In genomic region chr2:183037660-183038340, GRCh38 we compare ENCODE assay signal across 8 cellular contexts. TPM values are rescaled to one million over a fixed set of nuclear protein-coding genes. Genes with fewer than 3 reads are reported as not detected.
DNase-seq lines count a peak whose midpoint lies in the region; ATAC-seq and TF ChIP-seq lines count a peak whose summit lies in the region.

No MANE protein-coding gene starts in this region.

- H3K36me3 Mint-ChIP-seq in activated CD8-positive, alpha-beta T cell treated with anti-CD3 and anti-CD28 coated beads for 36 hours (ENCODE audit: low read depth) = no peaks in the 10 kb centered on the region
- H3K36me3 Mint-ChIP-seq in stimulated activated naive CD8-positive, alpha-beta T cell treated with anti-CD3 and anti-CD28 coated beads, Interleukin-15, Interleukin-2, amounts not matched to agents 100 ng/mL and 50 ng/mL, for 24 hours (ENCODE audit: low read depth) = no peaks in the 10 kb centered on the region

- H3K27me3 ChIP-seq in GM06990 (replicated peaks; ENCODE audit: control insufficient read depth, insufficient read depth, low read length) (no peaks in the 10 kb centered on the region), HUES64 (ENCODE audit: insufficient read depth, low read length) (peaks cover 15% of the 10 kb centered on the region), muscle layer of colon (ENCODE audit: control insufficient read depth in 1 of 2, insufficient read depth in 2 of 2, low read length in 2 of 2) (no peaks in the 10 kb centered on the region), Karpas-422 (ENCODE audit: low read length) (no peaks in the 10 kb centered on the region)

- H3K4me3 ChIP-seq in GM06990 (replicated peaks; ENCODE audit: low read depth, low read length) (peak overlapping the region; percentile 70), HUES64 (ENCODE audit: low read length) (peak overlapping the region; percentile 96), epithelial cell of esophagus (ENCODE audit: low read length) (peak overlapping the region; percentile 96), muscle layer of colon (ENCODE audit: low read depth in 1 of 2, low read length in 2 of 2) (peak overlapping the region; percentile 88 to 96), Karpas-422 (ENCODE audit: low read length) (no peak overlapping the region)

- peak; percentile 69 for DNase-seq in GM06990 (ENCODE audit: extremely low read depth, insufficient read length)
- peak; percentile 58 for DNase-seq in activated CD8-positive, alpha-beta T cell treated with anti-CD3 and anti-CD28 coated beads for 36 hours
- DNase-seq in epithelial cell of esophagus (ENCODE audit: low read depth) = peak; percentile 30
- DNase-seq in Karpas-422 = no peak

- H3K9me3 Mint-ChIP-seq in activated CD8-positive, alpha-beta T cell treated with anti-CD3 and anti-CD28 coated beads for 36 hours = no peaks in the 10 kb centered on the region
- H3K9me3 Mint-ChIP-seq in stimulated activated naive CD8-positive, alpha-beta T cell treated with anti-CD3 and anti-CD28 coated beads, Interleukin-15, Interleukin-2, amounts not matched to agents 100 ng/mL and 50 ng/mL, for 24 hours = no peaks in the 10 kb centered on the region

- no peaks in the 10 kb centered on the region for H3K9me2 ChIP-seq in Karpas-422 (replicated peaks; ENCODE audit: insufficient read depth, low read length)

- no peak overlapping the region for H2AFZ ChIP-seq in Karpas-422 (ENCODE audit: low read length)

- H3K9ac ChIP-seq in HUES64 (ENCODE audit: low read depth, low read length) (peak overlapping the region; percentile 86), muscle layer of colon (ENCODE audit: low read length) (peak overlapping the region; percentile 95), Karpas-422 (ENCODE audit: low read length) (no peak overlapping the region)

- no peak overlapping the region for H3K27ac Mint-ChIP-seq in activated CD8-positive, alpha-beta T cell treated with anti-CD3 and anti-CD28 coated beads for 36 hours
- H3K27ac Mint-ChIP-seq in stimulated activated naive CD8-positive, alpha-beta T cell treated with anti-CD3 and anti-CD28 coated beads, Interleukin-15, Interleukin-2, amounts not matched to agents 100 ng/mL and 50 ng/mL, for 24 hours = no peak overlapping the region

- no peak overlapping the region for H3K4me2 ChIP-seq in Karpas-422 (ENCODE audit: low read depth, low read length, poor library complexity, severe bottlenecking)

- no peaks in the 10 kb centered on the region for H3K79me2 ChIP-seq in Karpas-422 (ENCODE audit: low read length)

- intact Hi-C loops in activated CD8-positive, alpha-beta T cell treated with anti-CD3 and anti-CD28 coated beads for 36 hours (cut with micrococcal nuclease) = no loop called here

- WGBS in HUES64 = under 1% methylated on average over 89 of the region's 89 CpGs

- TF ChIP-seq CTCF in GM06990 (IDR thresholded peaks at IDR 0.05; ENCODE audit: insufficient read depth, low read length, poor library complexity, severe bottlenecking) (no peak), epithelial cell of esophagus (IDR thresholded peaks at IDR 0.05; ENCODE audit: insufficient read depth, low read depth, low read length, missing control alignments) (no peak)
- no peak for TF ChIP-seq CTCF in activated CD8-positive, alpha-beta T cell treated with anti-CD3 and anti-CD28 coated beads for 36 hours (IDR thresholded peaks at IDR 0.05)

- peaks cover 30% of the 10 kb centered on the region for H3K4me1 ChIP-seq in HUES64 (ENCODE audit: insufficient read depth, low read length)
- H3K4me1 ChIP-seq in muscle layer of colon (ENCODE audit: insufficient read depth, low read length) = peaks cover 31% of the 10 kb centered on the region
- peaks cover 24% of the 10 kb centered on the region for H3K4me1 ChIP-seq in Karpas-422 (ENCODE audit: low read length)

- CTCF ChIA-PET in activated CD8-positive, alpha-beta T cell treated with anti-CD3 and anti-CD28 coated beads for 36 hours (lab: Charles Lee) = interaction anchor here (1.4 kb wide), 1 partner anchor 58 kb away, joined by 3 read pairs; no protein-coding TSS in a partner anchor

- peaks cover 61% of the 10 kb centered on the region for H3K27me3 Mint-ChIP-seq in activated CD8-positive, alpha-beta T cell treated with anti-CD3 and anti-CD28 coated beads for 36 hours
- peaks cover 79% of the 10 kb centered on the region for H3K27me3 Mint-ChIP-seq in stimulated activated naive CD8-positive, alpha-beta T cell treated with anti-CD3 and anti-CD28 coated beads, Interleukin-15, Interleukin-2, amounts not matched to agents 100 ng/mL and 50 ng/mL, for 24 hours

- H3K4me3 Mint-ChIP-seq in activated CD8-positive, alpha-beta T cell treated with anti-CD3 and anti-CD28 coated beads for 36 hours = peak overlapping the region; percentile 73
- peak overlapping the region; percentile 80 for H3K4me3 Mint-ChIP-seq in stimulated activated naive CD8-positive, alpha-beta T cell treated with anti-CD3 and anti-CD28 coated beads, Interleukin-15, Interleukin-2, amounts not matched to agents 100 ng/mL and 50 ng/mL, for 24 hours

- ATAC-seq in GM21515 (IDR thresholded peaks at IDR 0.05; ENCODE audit: unreplicated experiment) = peak; percentile 41
- ATAC-seq in activated CD8-positive, alpha-beta T cell treated with anti-CD3 and anti-CD28 coated beads for 36 hours = peak; percentile 55

- no peaks in the 10 kb centered on the region for H4K20me1 ChIP-seq in Karpas-422 (ENCODE audit: insufficient read depth, low read depth, low read length)

- POLR2A ChIA-PET in activated CD8-positive, alpha-beta T cell treated with anti-CD3 and anti-CD28 coated beads for 36 hours (lab: Charles Lee) = interaction anchor here (0.7 to 1.0 kb wide), 2 partner anchors 87 to 114 kb away, joined by 3 read pairs; no protein-coding TSS in a partner anchor

- peak overlapping the region; percentile 89 for H3K27ac ChIP-seq in HUES64 (ENCODE audit: low read depth, low read length)
- peak overlapping the region; percentile 92 for H3K27ac ChIP-seq in muscle layer of colon (ENCODE audit: low read depth, low read length)
- no peak overlapping the region for H3K27ac ChIP-seq in Karpas-422 (ENCODE audit: low read length)

- H3K4me1 Mint-ChIP-seq in activated CD8-positive, alpha-beta T cell treated with anti-CD3 and anti-CD28 coated beads for 36 hours (ENCODE audit: low read depth) = peaks cover 24% of the 10 kb centered on the region
- H3K4me1 Mint-ChIP-seq in stimulated activated naive CD8-positive, alpha-beta T cell treated with anti-CD3 and anti-CD28 coated beads, Interleukin-15, Interleukin-2, amounts not matched to agents 100 ng/mL and 50 ng/mL, for 24 hours (ENCODE audit: low read depth) = peaks cover 33% of the 10 kb centered on the region

- H3K36me3 ChIP-seq in GM06990 (ENCODE audit: control insufficient read depth, insufficient read depth, low read length) = no peaks in the 10 kb centered on the region
- H3K36me3 ChIP-seq in HUES64 (ENCODE audit: insufficient read depth, low read length) = no peaks in the 10 kb centered on the region
- H3K36me3 ChIP-seq in muscle layer of colon (ENCODE audit: insufficient read depth, low read length) = no peaks in the 10 kb centered on the region
- no peaks in the 10 kb centered on the region for H3K36me3 ChIP-seq in Karpas-422 (ENCODE audit: insufficient read depth, low read length)

- H3K9me3 ChIP-seq in HUES64 (ENCODE audit: insufficient read depth, low read depth, low read length) (no peaks in the 10 kb centered on the region), muscle layer of colon (ENCODE audit: low read length) (no peaks in the 10 kb centered on the region), Karpas-422 (ENCODE audit: low read length) (no peaks in the 10 kb centered on the region)

RNA-seq across cellular contexts. Expression of gene NCKAP1, which starts 0.5 kb away (rescaled TPM):
- 102 TPM for polyA plus RNA-seq in HUES64 (2013, experiment 1 of 2)
- 106 TPM for polyA plus RNA-seq in HUES64 (2013, experiment 2 of 2)
- 1 to 10 TPM; 3.1 to 3.9 TPM for total RNA-seq in activated CD8-positive, alpha-beta T cell treated with anti-CD3 and anti-CD28 coated beads for 36 hours
- total RNA-seq in Karpas-422 (2014; rRNA removed; shearing (Covaris generic); ENCODE audit: low replicate concordance) = not detected in 2 replicates

RNA-seq across cellular contexts. Expression of gene DUSP19, which starts 40.7 kb away (rescaled TPM):
- 0.55 TPM for polyA plus RNA-seq in HUES64 (2013, experiment 1 of 2)
- polyA plus RNA-seq in HUES64 (2013, experiment 2 of 2) = 0.70 TPM
- total RNA-seq in activated CD8-positive, alpha-beta T cell treated with anti-CD3 and anti-CD28 coated beads for 36 hours = 1 to 10 TPM; 2.1 to 2.3 TPM
- total RNA-seq in Karpas-422 (2014; rRNA removed; shearing (Covaris generic); ENCODE audit: low replicate concordance) = 0.04 and 0.26 TPM in 2 replicates
